In genomic region chr14:70640938-70641547, GRCh38 we compare ENCODE assay signal across 8 cellular contexts. TPM values are rescaled to one million over a fixed set of nuclear protein-coding genes. Genes with fewer than 3 reads are reported as not detected.
DNase-seq lines count a peak whose midpoint lies in the region; ATAC-seq and TF ChIP-seq lines count a peak whose summit lies in the region.

No MANE protein-coding gene starts in this region.

- TF ChIP-seq CTCF in GM12875 (IDR thresholded peaks at IDR 0.05; ENCODE audit: borderline replicate concordance, insufficient read depth, low read depth, low read length) (0 out of 2 replicates have a peak, but pooled peaks have one; percentile 3), WI38 (IDR thresholded peaks at IDR 0.05; ENCODE audit: low read depth, low read length) (no peak), lung (IDR thresholded peaks at IDR 0.05; ENCODE audit: control extremely low read depth, extremely low read depth) (no peak)

- peak overlapping the region; percentile 59 for H3K4me3 ChIP-seq in GM12875 (ENCODE audit: low read depth, low read length)
- peak overlapping the region; percentile 41 for H3K4me3 ChIP-seq in WI38 (ENCODE audit: low read depth, low read length)
- H3K4me3 ChIP-seq in lung: peak overlapping the region; percentile 72

- H3K27me3 ChIP-seq in lung (ENCODE audit: control insufficient read depth, insufficient read depth): no peaks in the 10 kb centered on the region

- H3K27me3 Mint-ChIP-seq in dendritic cell treated with granulocyte-macrophage colony-stimulating factor and Interleukin-4, amounts not matched to agents 40 ng/mL and 50 ng/mL, for 4 days: peaks cover 42% of the 10 kb centered on the region
- peaks cover 5% of the 10 kb centered on the region for H3K27me3 Mint-ChIP-seq in stimulated activated naive CD8-positive, alpha-beta T cell treated with anti-CD3 and anti-CD28 coated beads, Interleukin-15, Interleukin-2, amounts not matched to agents 100 ng/mL and 50 ng/mL, for 24 hours

- H3K9me3 ChIP-seq in lung (ENCODE audit: control insufficient read depth in 2 of 2, insufficient read depth in 1 of 2, low read length in 1 of 2): no peaks in the 10 kb centered on the region

- 1% methylated on average over 28 of the region's 28 CpGs for WGBS in lung, 2 donors

- H3K27ac ChIP-seq in lung (ENCODE audit: low read depth in 1 of 2, low read length in 1 of 2): peak overlapping the region in 1 of 2 donors; percentile 65

- H3K36me3 ChIP-seq in lung (ENCODE audit: control insufficient read depth in 2 of 2, insufficient read depth in 2 of 2, low read length in 2 of 2): no peaks in the 10 kb centered on the region

- peaks cover 46% of the 10 kb centered on the region for H3K4me1 Mint-ChIP-seq in dendritic cell treated with granulocyte-macrophage colony-stimulating factor and Interleukin-4, amounts not matched to agents 40 ng/mL and 50 ng/mL, for 4 days (ENCODE audit: low read depth)
- H3K4me1 Mint-ChIP-seq in stimulated activated naive CD8-positive, alpha-beta T cell treated with anti-CD3 and anti-CD28 coated beads, Interleukin-15, Interleukin-2, amounts not matched to agents 100 ng/mL and 50 ng/mL, for 24 hours (ENCODE audit: low read depth): peaks cover 53% of the 10 kb centered on the region

- intact Hi-C loops in dendritic cell treated with granulocyte-macrophage colony-stimulating factor and Interleukin-4, amounts not matched to agents 40 ng/mL and 50 ng/mL, for 4 days (cut with micrococcal nuclease): loop anchor here (5.0 kb wide), 2 partner anchors 51 to 71 kb away; no protein-coding TSS in a partner anchor

- DNase-seq in H4 (ENCODE audit: low spot score): peak; percentile 46
- DNase-seq in LoVo (ENCODE audit: low spot score): peak; percentile 55
- DNase-seq in lung (ENCODE audit: low spot score): no peak
- DNase-seq in hippocampal formation (lab: John Stamatoyannopoulos, UW): no peak

- H3K27ac Mint-ChIP-seq in dendritic cell treated with granulocyte-macrophage colony-stimulating factor and Interleukin-4, amounts not matched to agents 40 ng/mL and 50 ng/mL, for 4 days: peak overlapping the region; percentile 73
- peak overlapping the region; percentile 89 for H3K27ac Mint-ChIP-seq in stimulated activated naive CD8-positive, alpha-beta T cell treated with anti-CD3 and anti-CD28 coated beads, Interleukin-15, Interleukin-2, amounts not matched to agents 100 ng/mL and 50 ng/mL, for 24 hours

- peak overlapping the region; percentile 80 for H3K4me3 Mint-ChIP-seq in dendritic cell treated with granulocyte-macrophage colony-stimulating factor and Interleukin-4, amounts not matched to agents 40 ng/mL and 50 ng/mL, for 4 days
- peak overlapping the region; percentile 94 for H3K4me3 Mint-ChIP-seq in stimulated activated naive CD8-positive, alpha-beta T cell treated with anti-CD3 and anti-CD28 coated beads, Interleukin-15, Interleukin-2, amounts not matched to agents 100 ng/mL and 50 ng/mL, for 24 hours

- peak; percentile 54 for ATAC-seq in lung (ENCODE audit: insufficient read depth, low FRiP score)

- H3K9me3 Mint-ChIP-seq in dendritic cell treated with granulocyte-macrophage colony-stimulating factor and Interleukin-4, amounts not matched to agents 40 ng/mL and 50 ng/mL, for 4 days: peaks cover 6% of the 10 kb centered on the region
- no peaks in the 10 kb centered on the region for H3K9me3 Mint-ChIP-seq in stimulated activated naive CD8-positive, alpha-beta T cell treated with anti-CD3 and anti-CD28 coated beads, Interleukin-15, Interleukin-2, amounts not matched to agents 100 ng/mL and 50 ng/mL, for 24 hours

- H3K36me3 Mint-ChIP-seq in dendritic cell treated with granulocyte-macrophage colony-stimulating factor and Interleukin-4, amounts not matched to agents 40 ng/mL and 50 ng/mL, for 4 days (ENCODE audit: low read depth): peaks cover 5% of the 10 kb centered on the region
- no peaks in the 10 kb centered on the region for H3K36me3 Mint-ChIP-seq in stimulated activated naive CD8-positive, alpha-beta T cell treated with anti-CD3 and anti-CD28 coated beads, Interleukin-15, Interleukin-2, amounts not matched to agents 100 ng/mL and 50 ng/mL, for 24 hours (ENCODE audit: low read depth)

- H3K4me1 ChIP-seq in lung (ENCODE audit: control insufficient read depth in 2 of 2, insufficient read depth in 2 of 2, low read length in 2 of 2): peaks cover 0 to 9% of the 10 kb centered on the region in 2 donors

RNA-seq across cellular contexts. Expression of gene TTC9, which starts 0.7 kb away (rescaled TPM):
- 0.68 and 0.88 TPM in 2 replicates for total RNA-seq in H4 (2014; rRNA removed; shearing (Covaris generic))
- total RNA-seq in lung: 1 to 10 TPM; 6.8 to 7.5 TPM
- polyA plus RNA-seq in lung: 1 to 10 TPM; 4.3 to 6.9 TPM

RNA-seq across cellular contexts. Expression of gene MED6, which starts 40.6 kb away (rescaled TPM):
- 48.6 and 50.4 TPM in 2 replicates for total RNA-seq in H4 (2014; rRNA removed; shearing (Covaris generic))
- total RNA-seq in lung: 10 to 100 TPM; 27.0 to 61.9 TPM
- 10 to 100 TPM; 17.5 to 18.9 TPM for polyA plus RNA-seq in lung

Comparison
In these comparisons a context has a peak if more than half of its experiments do, and no peak if none do; other contexts are left out.
1. DNase-seq: peak in H4 (single experiment) and LoVo (single experiment); none in lung (single experiment) and hippocampal formation (0 of 2).
2. Peak in every context shown above with its lines, with median percentiles within 50 percentile points of each other: H3K4me3 ChIP-seq.